ENCODE assay signal across 8 cellular contexts in the genomic region with DNA sequence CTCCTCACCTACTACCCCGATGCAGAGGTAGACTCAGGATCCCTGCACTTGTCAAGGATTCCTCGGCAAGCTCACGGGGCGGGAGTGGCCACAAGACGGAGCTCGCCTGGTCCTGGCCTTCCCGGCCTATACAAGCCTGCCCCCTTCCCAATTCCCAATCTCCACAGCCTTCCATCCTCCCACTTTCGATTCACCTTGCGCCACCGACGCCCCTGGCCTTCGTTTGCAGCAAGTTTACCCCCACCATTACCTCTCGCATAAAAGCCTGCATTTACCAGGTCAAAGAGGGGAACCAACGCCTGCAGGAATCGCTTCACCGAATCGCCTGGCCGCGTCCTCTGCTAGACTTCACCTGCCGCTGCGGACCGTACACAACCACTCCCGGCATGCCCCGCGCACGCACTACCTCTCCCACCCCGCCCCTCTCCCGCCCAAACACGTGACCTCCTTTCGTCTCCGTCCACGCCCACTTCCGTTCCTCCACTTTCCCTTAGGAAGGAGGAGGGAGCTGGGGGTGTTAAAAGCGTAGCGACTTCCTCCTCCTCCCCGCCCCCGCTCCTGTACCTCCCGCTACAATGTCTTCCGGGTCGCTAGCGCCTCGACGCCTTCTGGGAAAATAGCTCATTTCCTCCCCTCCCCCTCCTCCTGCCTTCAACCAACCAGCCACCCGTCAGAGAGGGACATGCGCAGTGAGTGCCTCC. TPM values are rescaled to one million over a fixed set of nuclear protein-coding genes. Genes with fewer than 3 reads are reported as not detected.
DNase-seq lines count a peak whose midpoint lies in the region; ATAC-seq and TF ChIP-seq lines count a peak whose summit lies in the region.

Gene ORC4, minus strand, starts transcription at position 380 of the 701 bp plus-strand sequence. CDS start 44,779 bp downstream, outside the sequence.

- H3K9me3 Mint-ChIP-seq in activated CD4-positive, alpha-beta T cell treated with anti-CD3 and anti-CD28 coated beads, Interleukin-2, amount 10 ng/mL, durations not matched to agents 24 days and 14 days: no peaks in the 10 kb centered on the region

- H3K27me3 Mint-ChIP-seq in activated CD4-positive, alpha-beta T cell treated with anti-CD3 and anti-CD28 coated beads, Interleukin-2, amount 10 ng/mL, durations not matched to agents 24 days and 14 days: no peaks in the 10 kb centered on the region

- intact Hi-C loops in activated CD4-positive, alpha-beta T cell treated with anti-CD3 and anti-CD28 coated beads, Interleukin-2, amount 10 ng/mL, durations not matched to agents 24 days and 14 days (cut with micrococcal nuclease): loop anchor here (1.0 to 5.0 kb wide), 8 partner anchors 176 to 906 kb away; partner anchors contain the start of genes ACVR2A and KIF5C
- intact Hi-C loops in left colon (cut with DNase I, micrococcal nuclease): no loop called here

- ATAC-seq in GM19328 (IDR thresholded peaks at IDR 0.05; ENCODE audit: unreplicated experiment) (peak; percentile 76), HG03520 (IDR thresholded peaks at IDR 0.05; ENCODE audit: unreplicated experiment) (peak; percentile 77), left colon (peak; percentile 93)

- DNase-seq in NCI-H526 treated with DMSO at 0.1 percent for 48 hours (lab: John Stamatoyannopoulos, UW) (peak; percentile 97), coronary artery (ENCODE audit: low spot score) (peak; percentile 98), left colon (peak; percentile 99)
- DNase-seq in activated CD4-positive, alpha-beta T cell treated with anti-CD3 and anti-CD28 coated beads, Interleukin-2, amount 10 ng/mL, durations not matched to agents 24 days and 14 days: peak; percentile 98
- peak; percentile 97 for DNase-seq in stimulated activated CD4-positive, alpha-beta T cell treated with anti-CD3 and anti-CD28 coated beads, Interleukin-1b, Interleukin-23, amount 100 ng/mL, for 48 hours

- peak within 1 kb of the TSS; percentile 99 for H3K4me3 ChIP-seq in coronary artery

- peak within 1 kb of the TSS; percentile 80 for H3K27ac ChIP-seq in C4-2B
- peak within 1 kb of the TSS; percentile 89 to 98 for H3K27ac ChIP-seq in coronary artery

- peak; percentile 72 for TF ChIP-seq CTCF in C4-2B (conservative IDR thresholded peaks at IDR 0.05)
- TF ChIP-seq CTCF in coronary artery (IDR thresholded peaks at IDR 0.05): no peak

- peaks cover 5% of the 10 kb centered on the region for H3K36me3 Mint-ChIP-seq in activated CD4-positive, alpha-beta T cell treated with anti-CD3 and anti-CD28 coated beads, Interleukin-2, amount 10 ng/mL, durations not matched to agents 24 days and 14 days (ENCODE audit: low read depth)

- peaks cover 45% of the 10 kb centered on the region for H3K4me1 Mint-ChIP-seq in activated CD4-positive, alpha-beta T cell treated with anti-CD3 and anti-CD28 coated beads, Interleukin-2, amount 10 ng/mL, durations not matched to agents 24 days and 14 days

- peak within 1 kb of the TSS; percentile 94 for H3K4me3 Mint-ChIP-seq in activated CD4-positive, alpha-beta T cell treated with anti-CD3 and anti-CD28 coated beads, Interleukin-2, amount 10 ng/mL, durations not matched to agents 24 days and 14 days

- peak within 1 kb of the TSS; percentile 93 for H3K27ac Mint-ChIP-seq in activated CD4-positive, alpha-beta T cell treated with anti-CD3 and anti-CD28 coated beads, Interleukin-2, amount 10 ng/mL, durations not matched to agents 24 days and 14 days

RNA-seq across cellular contexts. Expression of gene ORC4, which starts in this region (rescaled TPM):
- 27.0 and 36.2 TPM in 2 replicates for total RNA-seq in activated CD4-positive, alpha-beta T cell treated with anti-CD3 and anti-CD28 coated beads, Interleukin-2, amount 10 ng/mL, durations not matched to agents 24 days and 14 days
- total RNA-seq in left colon: 10 to 100 TPM; 37.9 to 48.6 TPM

Comparison
In these comparisons a context has a peak if more than half of its experiments do, and no peak if none do; other contexts are left out.
1. Peak in every context shown above with its lines: DNase-seq, ATAC-seq, H3K4me3 ChIP-seq and H3K27ac ChIP-seq.